ENCODE assay signal across 2 cellular contexts in the genomic region with DNA sequence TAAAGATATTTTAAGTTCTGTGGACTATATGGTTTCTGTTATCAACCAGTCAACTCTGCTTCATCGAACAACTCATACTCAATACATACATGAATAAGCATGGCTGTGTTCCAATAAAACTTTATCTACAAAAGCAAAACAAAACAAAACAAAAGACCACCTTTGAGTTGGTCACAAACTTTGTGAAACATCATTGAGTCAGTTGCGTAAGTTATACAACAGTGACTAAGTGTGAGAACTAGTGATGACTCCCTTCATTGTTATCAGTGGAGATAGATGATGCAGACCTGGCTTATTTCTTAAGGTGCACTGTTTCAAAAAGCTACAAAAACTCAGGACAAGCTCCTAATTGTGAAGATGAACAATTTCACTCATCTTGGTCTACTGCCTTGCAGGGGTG.
TF ChIP-seq lines count a peak whose summit lies in the region.

No MANE protein-coding gene starts in this region.

TF ChIP-seq in GM12878, 131 proteins besides CTCF, POLR2A, EP300 and RAD21:
- TF ChIP-seq DPF2 (IDR thresholded peaks at IDR 0.05): no peak
- TF ChIP-seq, protein P1, sequence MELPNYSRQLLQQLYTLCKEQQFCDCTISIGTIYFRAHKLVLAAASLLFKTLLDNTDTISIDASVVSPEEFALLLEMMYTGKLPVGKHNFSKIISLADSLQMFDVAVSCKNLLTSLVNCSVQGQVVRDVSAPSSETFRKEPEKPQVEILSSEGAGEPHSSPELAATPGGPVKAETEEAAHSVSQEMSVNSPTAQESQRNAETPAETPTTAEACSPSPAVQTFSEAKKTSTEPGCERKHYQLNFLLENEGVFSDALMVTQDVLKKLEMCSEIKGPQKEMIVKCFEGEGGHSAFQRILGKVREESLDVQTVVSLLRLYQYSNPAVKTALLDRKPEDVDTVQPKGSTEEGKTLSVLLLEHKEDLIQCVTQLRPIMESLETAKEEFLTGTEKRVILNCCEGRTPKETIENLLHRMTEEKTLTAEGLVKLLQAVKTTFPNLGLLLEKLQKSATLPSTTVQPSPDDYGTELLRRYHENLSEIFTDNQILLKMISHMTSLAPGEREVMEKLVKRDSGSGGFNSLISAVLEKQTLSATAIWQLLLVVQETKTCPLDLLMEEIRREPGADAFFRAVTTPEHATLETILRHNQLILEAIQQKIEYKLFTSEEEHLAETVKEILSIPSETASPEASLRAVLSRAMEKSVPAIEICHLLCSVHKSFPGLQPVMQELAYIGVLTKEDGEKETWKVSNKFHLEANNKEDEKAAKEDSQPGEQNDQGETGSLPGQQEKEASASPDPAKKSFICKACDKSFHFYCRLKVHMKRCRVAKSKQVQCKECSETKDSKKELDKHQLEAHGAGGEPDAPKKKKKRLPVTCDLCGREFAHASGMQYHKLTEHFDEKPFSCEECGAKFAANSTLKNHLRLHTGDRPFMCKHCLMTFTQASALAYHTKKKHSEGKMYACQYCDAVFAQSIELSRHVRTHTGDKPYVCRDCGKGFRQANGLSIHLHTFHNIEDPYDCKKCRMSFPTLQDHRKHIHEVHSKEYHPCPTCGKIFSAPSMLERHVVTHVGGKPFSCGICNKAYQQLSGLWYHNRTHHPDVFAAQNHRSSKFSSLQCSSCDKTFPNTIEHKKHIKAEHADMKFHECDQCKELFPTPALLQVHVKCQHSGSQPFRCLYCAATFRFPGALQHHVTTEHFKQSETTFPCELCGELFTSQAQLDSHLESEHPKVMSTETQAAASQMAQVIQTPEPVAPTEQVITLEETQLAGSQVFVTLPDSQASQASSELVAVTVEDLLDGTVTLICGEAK (IDR thresholded peaks at IDR 0.05; ENCODE audit: borderline replicate concordance): peak; percentile 59

TF ChIP-seq in SK-N-SH, 30 proteins besides CTCF, POLR2A, EP300 and RAD21:
- TF ChIP-seq EZH2phosphoT487 (IDR thresholded peaks at IDR 0.05; ENCODE audit: borderline replicate concordance, low read depth): no peak
- TF ChIP-seq YY1 (IDR thresholded peaks at IDR 0.05; ENCODE audit: low read depth): no peak
- no peak for TF ChIP-seq GABPA (IDR thresholded peaks at IDR 0.05; ENCODE audit: low read depth)
- TF ChIP-seq, protein P2, sequence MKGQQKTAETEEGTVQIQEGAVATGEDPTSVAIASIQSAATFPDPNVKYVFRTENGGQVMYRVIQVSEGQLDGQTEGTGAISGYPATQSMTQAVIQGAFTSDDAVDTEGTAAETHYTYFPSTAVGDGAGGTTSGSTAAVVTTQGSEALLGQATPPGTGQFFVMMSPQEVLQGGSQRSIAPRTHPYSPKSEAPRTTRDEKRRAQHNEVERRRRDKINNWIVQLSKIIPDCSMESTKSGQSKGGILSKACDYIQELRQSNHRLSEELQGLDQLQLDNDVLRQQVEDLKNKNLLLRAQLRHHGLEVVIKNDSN (IDR thresholded peaks at IDR 0.05; ENCODE audit: borderline replicate concordance, low read depth): no peak
- TF ChIP-seq RXRA (IDR thresholded peaks at IDR 0.05; ENCODE audit: borderline replicate concordance, low read depth): no peak
- no peak for TF ChIP-seq POLR2AphosphoS5 (IDR thresholded peaks at IDR 0.05; ENCODE audit: low read depth, low read length)
- TF ChIP-seq TAF1 (IDR thresholded peaks at IDR 0.05; ENCODE audit: borderline replicate concordance, low read depth, low read length): no peak
- no peak for TF ChIP-seq ELF1 (IDR thresholded peaks at IDR 0.05)
- no peak for TF ChIP-seq SMC3 (IDR thresholded peaks at IDR 0.05; ENCODE audit: low read depth, low read length)
- no peak for TF ChIP-seq FOXJ3 (CRISPR knock-in tag; IDR thresholded peaks at IDR 0.05)
- no peak for TF ChIP-seq RCOR1 (IDR thresholded peaks at IDR 0.05; ENCODE audit: low read length)
- no peak for TF ChIP-seq TCF12 (IDR thresholded peaks at IDR 0.05)
- TF ChIP-seq, protein P3, sequence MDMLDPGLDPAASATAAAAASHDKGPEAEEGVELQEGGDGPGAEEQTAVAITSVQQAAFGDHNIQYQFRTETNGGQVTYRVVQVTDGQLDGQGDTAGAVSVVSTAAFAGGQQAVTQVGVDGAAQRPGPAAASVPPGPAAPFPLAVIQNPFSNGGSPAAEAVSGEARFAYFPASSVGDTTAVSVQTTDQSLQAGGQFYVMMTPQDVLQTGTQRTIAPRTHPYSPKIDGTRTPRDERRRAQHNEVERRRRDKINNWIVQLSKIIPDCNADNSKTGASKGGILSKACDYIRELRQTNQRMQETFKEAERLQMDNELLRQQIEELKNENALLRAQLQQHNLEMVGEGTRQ (IDR thresholded peaks at IDR 0.05; ENCODE audit: borderline replicate concordance, low read depth, low read length): no peak
- no peak for TF ChIP-seq FOSL2 (IDR thresholded peaks at IDR 0.05; ENCODE audit: borderline replicate concordance, low read depth)
- TF ChIP-seq NFIC (IDR thresholded peaks at IDR 0.05; ENCODE audit: borderline replicate concordance): no peak
- TF ChIP-seq, protein P4, sequence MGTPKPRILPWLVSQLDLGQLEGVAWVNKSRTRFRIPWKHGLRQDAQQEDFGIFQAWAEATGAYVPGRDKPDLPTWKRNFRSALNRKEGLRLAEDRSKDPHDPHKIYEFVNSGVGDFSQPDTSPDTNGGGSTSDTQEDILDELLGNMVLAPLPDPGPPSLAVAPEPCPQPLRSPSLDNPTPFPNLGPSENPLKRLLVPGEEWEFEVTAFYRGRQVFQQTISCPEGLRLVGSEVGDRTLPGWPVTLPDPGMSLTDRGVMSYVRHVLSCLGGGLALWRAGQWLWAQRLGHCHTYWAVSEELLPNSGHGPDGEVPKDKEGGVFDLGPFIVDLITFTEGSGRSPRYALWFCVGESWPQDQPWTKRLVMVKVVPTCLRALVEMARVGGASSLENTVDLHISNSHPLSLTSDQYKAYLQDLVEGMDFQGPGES (IDR thresholded peaks at IDR 0.05; ENCODE audit: low read depth, low read length): no peak
